ENCODE assay signal across 25 cellular contexts in the genomic region with DNA sequence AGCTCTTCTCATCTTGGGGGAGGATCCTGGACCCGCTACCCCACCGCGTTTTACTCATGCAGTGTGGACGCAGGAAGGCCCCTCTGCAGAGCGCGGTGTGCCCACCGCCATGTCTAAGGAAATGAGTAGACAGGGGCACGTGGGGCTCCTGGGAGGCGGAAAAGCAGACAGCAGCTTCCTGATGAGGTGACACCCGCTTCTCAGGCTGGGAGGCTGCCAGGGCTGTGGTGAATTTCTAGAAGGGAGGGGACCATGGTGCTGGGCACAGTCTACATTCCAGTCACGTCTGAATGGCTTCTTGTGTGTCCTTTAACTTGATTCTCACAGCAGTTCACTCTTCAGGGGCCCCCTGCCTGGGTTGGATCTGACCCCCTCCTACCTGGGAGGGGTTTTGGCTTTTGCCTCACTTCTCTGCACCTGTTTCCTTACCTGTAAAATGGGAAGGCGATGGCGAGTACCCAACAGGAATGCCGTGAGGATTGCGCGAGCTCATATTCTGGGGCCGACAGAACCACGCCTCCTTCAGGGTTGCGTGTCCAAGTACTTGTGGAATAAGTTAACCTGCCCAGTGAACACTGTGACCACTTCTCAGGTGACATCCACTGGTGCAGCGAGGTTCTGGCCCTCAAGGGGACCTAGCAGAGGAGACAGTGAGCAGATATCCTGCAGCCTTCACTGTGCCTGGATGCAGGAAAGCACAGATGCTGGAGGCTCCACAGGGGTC. TPM values are rescaled to one million over a fixed set of nuclear protein-coding genes. Genes with fewer than 3 reads are reported as not detected.
A peak's percentile ranks its signal among the peaks of the same experiment; 100 is the strongest.
DNase-seq lines count a peak whose midpoint lies in the region; ATAC-seq, FAIRE-seq and TF ChIP-seq lines count a peak whose summit lies in the region.
"Had no signal": no experiment of that assay in that cellular context is flagged by ENCODE, and none has a peak within 500 bp of the region (broad histone marks: within the 10 kb centered on the region; RNA-seq: fewer than 3 reads in every experiment).

No MANE protein-coding gene starts in this region.

- H3K4me3 ChIP-seq in bronchial epithelial cell (ENCODE audit: low read depth, low read length), result no peak overlapping the region
- no peak overlapping the region for H3K4me3 ChIP-seq in keratinocyte (ENCODE audit: control insufficient read depth in 2 of 3, extremely low read depth in 1 of 3, insufficient read depth in 2 of 3, low read depth in 1 of 3, low read length in 3 of 3)
- no peak overlapping the region for H3K4me3 ChIP-seq in neuronal stem cell (ENCODE audit: low read length in 2 of 2)
- no peak overlapping the region for H3K4me3 ChIP-seq in ovary
- H3K4me3 ChIP-seq: HAP-1, SJSA1, transverse colon had no signal

- H3K4me1 ChIP-seq in keratinocyte (ENCODE audit: control insufficient read depth, extremely low read depth, insufficient read depth, low read length), result peaks cover 27% of the 10 kb centered on the region
- peaks cover 0 to 9% of the 10 kb centered on the region in 2 donors for H3K4me1 ChIP-seq in neuronal stem cell (ENCODE audit: control insufficient read depth in 2 of 2, insufficient read depth in 1 of 2, low read depth in 1 of 2, low read length in 2 of 2)
- no peaks in the 10 kb centered on the region for H3K4me1 ChIP-seq in ovary (ENCODE audit: insufficient read depth)
- H3K4me1 ChIP-seq: transverse colon had no signal

- H4K91ac ChIP-seq in neuronal stem cell (ENCODE audit: low read depth, low read length, poor library complexity), result no peak overlapping the region

- no peak overlapping the region for H2BK5ac ChIP-seq in neuronal stem cell (ENCODE audit: low read length)

- no peak for TF ChIP-seq EP300 in ovary (IDR thresholded peaks at IDR 0.05)

- intact Hi-C loops in ovary (cut with DNase I), result no loop called here

- TF ChIP-seq POLR2A in ovary (IDR thresholded peaks at IDR 0.05), result no peak

- H3K27ac ChIP-seq in keratinocyte (ENCODE audit: control insufficient read depth, insufficient read depth, low read length) (no peak overlapping the region), neuronal stem cell (replicated peaks; ENCODE audit: low read length) (no peak overlapping the region), ovary (no peak overlapping the region)
- H3K27ac ChIP-seq: epithelial cell of prostate, SJSA1, transverse colon, WERI-Rb-1 had no signal

- H3K9me3 ChIP-seq in keratinocyte (ENCODE audit: control insufficient read depth, low read depth, low read length) (no peaks in the 10 kb centered on the region), neuronal stem cell (replicated peaks in 1 of 2; ENCODE audit: control insufficient read depth in 2 of 2, insufficient read depth in 1 of 2, low read depth in 1 of 2, low read length in 2 of 2) (no peaks in the 10 kb centered on the region), ovary (no peaks in the 10 kb centered on the region)
- H3K9me3 ChIP-seq: HAP-1, SJSA1, transverse colon had no signal

- peak; percentile 4 for DNase-seq in HK-2 (ENCODE audit: unreplicated experiment)
- no peak for DNase-seq in bronchial epithelial cell (ENCODE audit: low read depth)
- DNase-seq in keratinocyte (ENCODE audit: low read depth, low spot score), result no peak
- no peak for DNase-seq in neuronal stem cell (ENCODE audit: low spot score)
- no peak for DNase-seq in NCI-H82 (lab: John Stamatoyannopoulos, UW)
- no peak for DNase-seq in omental fat pad (ENCODE audit: low spot score)
- no peak for DNase-seq in activated CD4-positive, alpha-beta T cell treated with anti-CD3 and anti-CD28 coated beads for 1 hour
- no peak for DNase-seq in ovary
- DNase-seq: activated CD4-positive, alpha-beta T cell treated with anti-CD3 and anti-CD28 coated beads for 48 hours; anterior cingulate cortex; effector CD8-positive, alpha-beta T cell; head of caudate nucleus; NCI-H146; NCI-H446 treated with DMSO at 0.1 percent for 48 hours; stimulated activated CD4-positive, alpha-beta T cell treated with anti-CD3 and anti-CD28 coated beads, Interleukin-12 subunit alpha, Interleukin-12 subunit beta, amount 100 ng/mL, for 4 hours; stimulated activated CD4-positive, alpha-beta T cell treated with anti-CD3 and anti-CD28 coated beads, Interleukin-2, amount 100 ng/mL, for 48 hours; T-helper 9 cell; transverse colon had no signal

- no peak overlapping the region for H2BK15ac ChIP-seq in neuronal stem cell (ENCODE audit: low read length)

- WGBS in neuronal stem cell (ENCODE audit: extremely low coverage in 2 of 2, insufficient read length in 2 of 2, insufficient replicate concordance in 1 of 2), 2 donors, result no CpG with 5 or more reads among the region's 20 CpGs
- 91 to 92% (median 92%) methylated on average over 20 of the region's 20 CpGs for WGBS in ovary, 3 donors

- H3K9ac ChIP-seq in keratinocyte (ENCODE audit: control insufficient read depth, extremely low read depth, insufficient read depth, low read length) (no peak overlapping the region), neuronal stem cell (ENCODE audit: low read depth, low read length, poor library complexity) (no peak overlapping the region)

- H2BK120ac ChIP-seq in neuronal stem cell (ENCODE audit: low read depth, low read length), result no peak overlapping the region

- H2AFZ ChIP-seq in keratinocyte (ENCODE audit: control insufficient read depth, low read length) (no peak overlapping the region), neuronal stem cell (ENCODE audit: low read length) (no peak overlapping the region)

- H4K20me1 ChIP-seq in keratinocyte (ENCODE audit: control insufficient read depth, extremely low read depth, insufficient read depth, low read length), result no peaks in the 10 kb centered on the region

- H3K27me3 ChIP-seq in bronchial epithelial cell (ENCODE audit: control insufficient read depth, insufficient read depth, low read length) (peaks cover 3% of the 10 kb centered on the region), keratinocyte (ENCODE audit: control insufficient read depth, extremely low read depth, insufficient read depth, low read length) (no peaks in the 10 kb centered on the region), neuronal stem cell (ENCODE audit: control insufficient read depth in 3 of 3, insufficient read depth in 3 of 3, low read depth in 1 of 3, low read length in 3 of 3) (no peaks in the 10 kb centered on the region), ovary (no peaks in the 10 kb centered on the region)
- H3K27me3 ChIP-seq: SJSA1, transverse colon had no signal

- no peaks in the 10 kb centered on the region for H3K79me2 ChIP-seq in keratinocyte (ENCODE audit: control insufficient read depth, insufficient read depth, low read length)

- FAIRE-seq in bronchial epithelial cell (lab: Jason Lieb, UNC) (peak; percentile 60), keratinocyte (lab: Jason Lieb, UNC) (no peak)
- FAIRE-seq: colon had no signal

- no peak overlapping the region for H2BK12ac ChIP-seq in neuronal stem cell (ENCODE audit: low read length)

- no peaks in the 10 kb centered on the region for H3K9me1 ChIP-seq in keratinocyte (ENCODE audit: control insufficient read depth, extremely low read depth, insufficient read depth, low read length)

- H4K8ac ChIP-seq in neuronal stem cell (ENCODE audit: low read depth, low read length), result no peak overlapping the region

- TF ChIP-seq CTCF in bronchial epithelial cell (IDR thresholded peaks at IDR 0.05; ENCODE audit: insufficient read depth, low read length, severe bottlenecking) (no peak), keratinocyte (optimal IDR thresholded peaks at IDR 0.05 in 1 of 3, IDR thresholded peaks at IDR 0.05 in 1 of 3, conservative IDR thresholded peaks at IDR 0.05 in 1 of 3; ENCODE audit: extremely low read depth in 1 of 3, insufficient read depth in 2 of 3, low read length in 3 of 3) (no peak), omental fat pad (IDR thresholded peaks at IDR 0.05) (no peak), ovary (IDR thresholded peaks at IDR 0.05) (no peak)

- ATAC-seq in omental fat pad (ENCODE audit: low FRiP score), result no peak
- ATAC-seq: activated naive CD4-positive, alpha-beta T cell treated with anti-CD3 and anti-CD28 coated beads, Interleukin-2, amount 50 U/mL, for 72 hours; CD8-positive, alpha-beta T cell had no signal

- H3K4ac ChIP-seq in neuronal stem cell (ENCODE audit: low read length), result no peak overlapping the region

- H3K23ac ChIP-seq in neuronal stem cell (ENCODE audit: low read depth, low read length, poor library complexity), result no peak overlapping the region

- H3K36me3 ChIP-seq in bronchial epithelial cell (ENCODE audit: control insufficient read depth, insufficient read depth, low read length), result no peaks in the 10 kb centered on the region
- no peaks in the 10 kb centered on the region for H3K36me3 ChIP-seq in keratinocyte (ENCODE audit: control insufficient read depth in 2 of 2, extremely low read depth in 1 of 2, insufficient read depth in 2 of 2, low read length in 2 of 2)
- H3K36me3 ChIP-seq in neuronal stem cell (replicated peaks in 1 of 2; ENCODE audit: control insufficient read depth in 2 of 2, insufficient read depth in 2 of 2, low read length in 2 of 2), result no peaks in the 10 kb centered on the region
- H3K36me3 ChIP-seq in ovary, result no peaks in the 10 kb centered on the region
- H3K36me3 ChIP-seq: HAP-1, SJSA1, transverse colon, WERI-Rb-1 had no signal

- H3K14ac ChIP-seq in neuronal stem cell (ENCODE audit: low read length), result no peak overlapping the region

- peak overlapping the region; percentile 42 for H3K18ac ChIP-seq in neuronal stem cell (ENCODE audit: low read length)

- dilution Hi-C loops in keratinocyte (cut with MboI; ENCODE audit: extremely low pct_ligation_motif_present, low sequenced_read_pairs), result no loop called here

- no peaks in the 10 kb centered on the region for H3K79me1 ChIP-seq in neuronal stem cell (ENCODE audit: low read depth, low read length)

- H3K4me2 ChIP-seq in keratinocyte (ENCODE audit: control insufficient read depth, extremely low read depth, insufficient read depth, low read depth, low read length) (peak overlapping the region; percentile 46), neuronal stem cell (ENCODE audit: insufficient read depth, low read length, poor library complexity, severe bottlenecking) (no peak overlapping the region)

- no peak overlapping the region for H2AK5ac ChIP-seq in neuronal stem cell (ENCODE audit: low read depth, low read length)

RNA-seq across cellular contexts. Expression of a gene that starts 32.3 kb away (rescaled TPM):
- 21.3 and 26.6 TPM in 2 replicates for total RNA-seq in bronchial epithelial cell
- 30.7 to 38.7 TPM (median 35.6 TPM) in 3 replicates for polyA plus RNA-seq in keratinocyte
- polyA plus RNA-seq in keratinocyte (2011; ENCODE audit: low read depth), result 38.5 TPM
- polyA plus RNA-seq in keratinocyte (2011; cell fraction: cytosol; rRNA removed), result 30.1 and 40.6 TPM in 2 replicates
- polyA plus RNA-seq in keratinocyte (2011; cell fraction: nucleus; rRNA removed), result 39.0 and 41.5 TPM in 2 replicates
- 25.6 and 33.7 TPM in 2 replicates for polyA plus RNA-seq in keratinocyte (2012; ENCODE audit: low replicate concordance)
- polyA minus RNA-seq in keratinocyte, result 49.5 to 66.1 TPM (median 52.8 TPM) in 3 replicates
- 49.3 TPM for polyA minus RNA-seq in keratinocyte (2011; cell fraction: cytosol; rRNA and poly(A)+ RNA removed)
- polyA minus RNA-seq in keratinocyte (2011; cell fraction: nucleus; rRNA and poly(A)+ RNA removed), result 33.8 and 64.1 TPM in 2 replicates
- 1.5 TPM for polyA plus RNA-seq in neuronal stem cell (2013, experiment 1 of 2)
- polyA plus RNA-seq in neuronal stem cell (2013, experiment 2 of 2), result 1.4 TPM
- total RNA-seq in omental fat pad, result 10 to 100 TPM; 27.4 to 50.9 (median 36.0) TPM
- total RNA-seq in ovary, result 10 to 100 TPM; 19.9 to 38.2 (median 24.2) TPM
- polyA plus RNA-seq in ovary, result 10 to 100 TPM in 1 of 2 donors, 1 to 10 TPM in 1; 7.1 to 21.6 TPM
- total RNA-seq: SJSA1 had no signal
